25 cellular contexts compared by ENCODE assay signal in genomic region chr1:151893176-151893924, GRCh38. TPM values are rescaled to one million over a fixed set of nuclear protein-coding genes. Genes with fewer than 3 reads are reported as not detected.
DNase-seq lines count a peak whose midpoint lies in the region; ATAC-seq, FAIRE-seq and TF ChIP-seq lines count a peak whose summit lies in the region.
"Had no signal": no experiment of that assay in that cellular context is flagged by ENCODE, and none has a peak within 500 bp of the region (broad histone marks: within the 10 kb centered on the region; RNA-seq: fewer than 3 reads in every experiment).

No MANE protein-coding gene starts in this region.

- H2AFZ ChIP-seq in mammary epithelial cell (ENCODE audit: low read depth, low read length) = no peak overlapping the region
- no peak overlapping the region for H2AFZ ChIP-seq in endothelial cell of umbilical vein (ENCODE audit: low read depth, low read length)

- peaks cover 4% of the 10 kb centered on the region for H3K4me1 ChIP-seq in mammary epithelial cell (ENCODE audit: insufficient read depth, low read length)
- H3K4me1 ChIP-seq in endothelial cell of umbilical vein (ENCODE audit: control insufficient read depth, extremely low read depth, insufficient read depth, low read length) = peaks cover 8% of the 10 kb centered on the region
- H3K4me1 ChIP-seq: prostate gland, SJCRH30 had no signal

- H3K4me2 ChIP-seq in mammary epithelial cell (ENCODE audit: insufficient read depth, low read depth, low read length) (no peak overlapping the region), endothelial cell of umbilical vein (ENCODE audit: insufficient read depth, low read length) (no peak overlapping the region)
- H3K4me2 ChIP-seq: KMS-11 had no signal

- 92% methylated on average over 3 of the region's 9 CpGs for WGBS in mammary epithelial cell (ENCODE audit: low coverage, missing lambda C conversion rate)

- BruUV-seq in MCF 10A (replicated peaks; lab: Mats Ljungman, UMichigan) = no TSS peak
- BruUV-seq in mammary epithelial cell (replicated peaks; lab: Mats Ljungman, UMichigan) = no TSS peak
- BruUV-seq in endothelial cell of umbilical vein (replicated peaks; lab: Mats Ljungman, UMichigan) = no TSS peak
- BruUV-seq in Calu3 (replicated peaks; lab: Mats Ljungman, UMichigan) = no TSS peak

- CTCF ChIA-PET in MCF 10A (lab: Yijun Ruan, JAX) (interaction anchor here (0.7 kb wide), 1 partner anchor 237 kb away, joined by 3 read pairs; no protein-coding TSS in a partner anchor), mammary epithelial cell (lab: Charles Lee; ENCODE audit: low non-redundant PET) (interaction anchor here (0.7 kb wide), 1 partner anchor 462 kb away, joined by 3 read pairs; no protein-coding TSS in a partner anchor), T-cell (lab: Charles Lee) (interaction anchor here in 1 of 2 donors (0.6 kb wide), 1 partner anchor 130 kb away, joined by 3 read pairs; no protein-coding TSS in a partner anchor), endothelial cell of umbilical vein (lab: Charles Lee) (interaction anchor here (8.2 kb wide), 1 partner anchor 108 kb away, joined by 128 read pairs; no protein-coding TSS in a partner anchor), Calu3 (lab: Charles Lee) (interaction anchor here (0.6 kb wide), 1 partner anchor 9 kb away, joined by 3 read pairs; no protein-coding TSS in a partner anchor)

- H3K4me1 Mint-ChIP-seq in MCF 10A (ENCODE audit: insufficient read depth, unreplicated experiment) (peaks cover 7% of the 10 kb centered on the region), T-cell (peaks cover 67 to 78% (median 71%) of the 10 kb centered on the region in 3 donors), Calu3 (ENCODE audit: low read depth, unreplicated experiment) (peaks cover 11% of the 10 kb centered on the region)
- H3K4me1 Mint-ChIP-seq: WTC11 had no signal

- ATAC-seq in T-cell (replicated peaks in 1 of 4) = no peak
- no peak for ATAC-seq in GM18867 (IDR thresholded peaks at IDR 0.05; ENCODE audit: unreplicated experiment)
- ATAC-seq: stimulated activated effector memory CD8-positive, alpha-beta T cell treated with anti-CD3 and anti-CD28 coated beads, Interleukin-12 subunit alpha, Interleukin-12 subunit beta, amount 100 ng/mL, for 72 hours; WTC11 had no signal

- no peaks in the 10 kb centered on the region for H3K9me1 ChIP-seq in endothelial cell of umbilical vein (replicated peaks; ENCODE audit: control insufficient read depth, extremely low read depth, insufficient read depth, low read length)

- no peak for TF ChIP-seq POLR2A in endothelial cell of umbilical vein (IDR thresholded peaks at IDR 0.05; ENCODE audit: low read depth, low read length)

- H3K27me3 ChIP-seq in mammary epithelial cell (ENCODE audit: insufficient read depth, low read length) = no peaks in the 10 kb centered on the region
- no peaks in the 10 kb centered on the region for H3K27me3 ChIP-seq in endothelial cell of umbilical vein (ENCODE audit: control insufficient read depth in 2 of 2, insufficient read depth in 2 of 2, low read length in 2 of 2)
- H3K27me3 ChIP-seq: Peyer's patch, SJCRH30 had no signal

- H3K9me3 Mint-ChIP-seq in MCF 10A (ENCODE audit: unreplicated experiment) (no peaks in the 10 kb centered on the region), T-cell (no peaks in the 10 kb centered on the region), Calu3 (ENCODE audit: low read depth, unreplicated experiment) (no peaks in the 10 kb centered on the region)
- H3K9me3 Mint-ChIP-seq: stimulated activated effector memory CD8-positive, alpha-beta T cell treated with anti-CD3 and anti-CD28 coated beads, Interleukin-12 subunit alpha, Interleukin-12 subunit beta, amount 100 ng/mL, for 72 hours; WTC11 had no signal

- TF ChIP-seq CTCF in MCF 10A (IDR thresholded peaks at IDR 0.05; ENCODE audit: unreplicated experiment) (no peak), mammary epithelial cell (conservative IDR thresholded peaks at IDR 0.05 in 1 of 2, IDR thresholded peaks at IDR 0.05 in 1 of 2; ENCODE audit: extremely low read depth in 1 of 2, insufficient read depth in 1 of 2, low read depth in 1 of 2, low read length in 2 of 2) (no peak), endothelial cell of umbilical vein (IDR thresholded peaks at IDR 0.05; ENCODE audit: extremely low read depth in 1 of 2, insufficient read depth in 1 of 2, low read depth in 1 of 2, low read length in 2 of 2) (no peak), Calu3 (IDR thresholded peaks at IDR 0.05; ENCODE audit: unreplicated experiment) (no peak)

- POLR2A ChIA-PET in MCF 10A (lab: Yijun Ruan, JAX) (interaction anchor here (0.6 to 6.8 kb wide), 2 partner anchors 15 to 1251 kb away, joined by 3 to 74 read pairs; partner anchors contain the start of gene THEM4), T-cell (lab: Charles Lee) (no interaction called here), endothelial cell of umbilical vein (lab: Charles Lee) (no interaction called here)

- H3K27ac ChIP-seq in mammary epithelial cell (ENCODE audit: insufficient read depth, low read depth, low read length) = no peak overlapping the region
- H3K27ac ChIP-seq in endothelial cell of umbilical vein (ENCODE audit: insufficient read depth, low read depth, low read length) = no peak overlapping the region
- H3K27ac ChIP-seq: KMS-11, Peyer's patch, prostate gland, SJCRH30 had no signal

- no peak for FAIRE-seq in endothelial cell of umbilical vein (lab: Jason Lieb, UNC)
- FAIRE-seq: H1 had no signal

- H3K27ac Mint-ChIP-seq in MCF 10A (ENCODE audit: low read depth, unreplicated experiment) (peak overlapping the region; percentile 16), T-cell (peak overlapping the region; percentile 65 to 80), Calu3 (ENCODE audit: unreplicated experiment) (no peak overlapping the region)
- H3K27ac Mint-ChIP-seq: WTC11 had no signal

- H3K9ac ChIP-seq in mammary epithelial cell (ENCODE audit: insufficient read depth, low read length) = no peak overlapping the region
- H3K9ac ChIP-seq in endothelial cell of umbilical vein (replicated peaks; ENCODE audit: extremely low read depth, insufficient read depth, low read length) = no peak overlapping the region
- H3K9ac ChIP-seq: KMS-11 had no signal

- H3K36me3 Mint-ChIP-seq in MCF 10A (ENCODE audit: insufficient read depth, unreplicated experiment) (peaks cover 61% of the 10 kb centered on the region), T-cell (peaks cover 62% of the 10 kb centered on the region), Calu3 (ENCODE audit: insufficient read depth, unreplicated experiment) (peaks cover 10% of the 10 kb centered on the region)

- H3K27me3 Mint-ChIP-seq in MCF 10A (ENCODE audit: insufficient read depth, unreplicated experiment) (no peaks in the 10 kb centered on the region), T-cell (no peaks in the 10 kb centered on the region), Calu3 (ENCODE audit: unreplicated experiment) (no peaks in the 10 kb centered on the region)

- peaks cover 9% of the 10 kb centered on the region for H3K36me3 ChIP-seq in mammary epithelial cell (ENCODE audit: insufficient read depth, low read length)
- peaks cover 2 to 5% of the 10 kb centered on the region in 2 experiments for H3K36me3 ChIP-seq in endothelial cell of umbilical vein (ENCODE audit: control insufficient read depth in 2 of 2, extremely low read depth in 1 of 2, insufficient read depth in 2 of 2, low read length in 2 of 2)
- H3K36me3 ChIP-seq: prostate gland had no signal

- H3K4me3 Mint-ChIP-seq in MCF 10A (ENCODE audit: unreplicated experiment) (no peak overlapping the region), T-cell (no peak overlapping the region), Calu3 (ENCODE audit: low read depth, unreplicated experiment) (no peak overlapping the region)
- H3K4me3 Mint-ChIP-seq: stimulated activated effector memory CD8-positive, alpha-beta T cell treated with anti-CD3 and anti-CD28 coated beads, Interleukin-12 subunit alpha, Interleukin-12 subunit beta, amount 100 ng/mL, for 72 hours; WTC11 had no signal

- H4K20me1 ChIP-seq in mammary epithelial cell (ENCODE audit: insufficient read depth, low read length) = no peaks in the 10 kb centered on the region
- no peaks in the 10 kb centered on the region for H4K20me1 ChIP-seq in endothelial cell of umbilical vein (replicated peaks; ENCODE audit: control insufficient read depth, extremely low read depth, insufficient read depth, low read length)

- intact Hi-C loops in MCF 10A (cut with micrococcal nuclease) (no loop called here), mammary epithelial cell (cut with micrococcal nuclease) (no loop called here), endothelial cell of umbilical vein (cut with micrococcal nuclease) (no loop called here), Calu3 (cut with micrococcal nuclease; ENCODE audit: unreplicated experiment) (no loop called here)

- H3K79me2 ChIP-seq in mammary epithelial cell (ENCODE audit: insufficient read depth, low read length) (peaks cover 12% of the 10 kb centered on the region), endothelial cell of umbilical vein (ENCODE audit: control insufficient read depth, insufficient read depth, low read length) (peaks cover 3% of the 10 kb centered on the region)

- DNase-seq in MCF 10A (ENCODE audit: unreplicated experiment) (no peak), mammary epithelial cell (no peak), T-cell (no peak), endothelial cell of umbilical vein (ENCODE audit: low read depth, low spot score) (no peak), NOMO-1 treated with DMSO at 0.1 percent for 48 hours (lab: John Stamatoyannopoulos, UW; ENCODE audit: unreplicated experiment) (no peak), Calu3 (no peak)
- DNase-seq: activated effector memory CD4-positive, alpha-beta T cell treated with anti-CD3 and anti-CD28 coated beads, Interleukin-2, amount 50 U/mL, for 16 hours; DMS79 treated with DMSO at 0.1 percent for 48 hours; effector CD4-positive, alpha-beta T cell; head of caudate nucleus; NCI-H1092 treated with DMSO at 0.1 percent for 48 hours; NCI-H2029 treated with DMSO at 0.1 percent for 48 hours; Peyer's patch; SJCRH30 had no signal

- dilution Hi-C loops in mammary epithelial cell (cut with HindIII; ENCODE audit: low sequenced_read_pairs) = no loop called here
- dilution Hi-C loops in endothelial cell of umbilical vein (cut with MboI; ENCODE audit: extremely low pct_ligation_motif_present, low sequenced_read_pairs) = no loop called here

- in situ Hi-C loops in mammary epithelial cell (cut with MboI; ENCODE audit: low sequenced_read_pairs in 2 of 2) = no loop called here

- no peak overlapping the region for H3K4me3 ChIP-seq in mammary epithelial cell (replicated peaks in 1 of 3; ENCODE audit: insufficient read depth in 1 of 3, low read depth in 2 of 3, low read length in 3 of 3)
- no peak overlapping the region for H3K4me3 ChIP-seq in endothelial cell of umbilical vein (replicated peaks in 1 of 3; ENCODE audit: insufficient read depth in 1 of 3, low read depth in 1 of 3, low read length in 3 of 3)
- H3K4me3 ChIP-seq: Peyer's patch, prostate gland, SJCRH30 had no signal

- H3K9me3 ChIP-seq in mammary epithelial cell (replicated peaks; ENCODE audit: insufficient read depth, low read length) (no peaks in the 10 kb centered on the region), endothelial cell of umbilical vein (replicated peaks; ENCODE audit: control insufficient read depth, insufficient read depth, low read length) (no peaks in the 10 kb centered on the region)
- H3K9me3 ChIP-seq: Peyer's patch, prostate gland, SJCRH30 had no signal

RNA-seq across cellular contexts. Expression of gene THEM4, which starts 16.0 kb away (rescaled TPM):
- total RNA-seq in MCF 10A (2022) (27.5 and 29.1 TPM in 2 replicates), mammary epithelial cell (10 to 100 TPM; 15.3 to 18.8 TPM), T-cell (100 to 1,000 TPM in 2 of 5 donors, 10 to 100 TPM in 3; 48.2 to 119 (median 97.6) TPM), endothelial cell of umbilical vein (22.1 and 24.9 TPM in 2 replicates), Calu3 (2022) (17.2 and 18.6 TPM in 2 replicates)
- polyA plus RNA-seq in mammary epithelial cell (16.2 TPM), endothelial cell of umbilical vein (19.2 and 22.3 TPM in 2 replicates)
- polyA minus RNA-seq in mammary epithelial cell (10.7 TPM), endothelial cell of umbilical vein (29.5 and 36.2 TPM in 2 replicates)
- polyA plus RNA-seq in endothelial cell of umbilical vein (2011; cell fraction: cytosol; rRNA removed) = 25.6 and 27.1 TPM in 2 replicates
- 28.1 and 38.8 TPM in 2 replicates for polyA plus RNA-seq in endothelial cell of umbilical vein (2011; cell fraction: nucleus; rRNA removed)
- 14.7 and 22.7 TPM in 2 replicates for polyA plus RNA-seq in endothelial cell of umbilical vein (2012)
- 8.9 TPM for polyA minus RNA-seq in endothelial cell of umbilical vein (2011; cell fraction: cytosol; rRNA and poly(A)+ RNA removed)
- polyA minus RNA-seq in endothelial cell of umbilical vein (2011; cell fraction: nucleus; rRNA and poly(A)+ RNA removed) = 14.1 and 26.0 TPM in 2 replicates

RNA-seq across cellular contexts. Expression of gene THEM5, which starts 39.8 kb away (rescaled TPM):
- total RNA-seq in MCF 10A (2022) (not detected in 2 replicates), mammary epithelial cell (not detected), T-cell (not detected), endothelial cell of umbilical vein (not detected in 2 replicates), Calu3 (2022) (not detected in 2 replicates)
- polyA plus RNA-seq in mammary epithelial cell (not detected), endothelial cell of umbilical vein (not detected in 2 replicates)
- polyA minus RNA-seq in mammary epithelial cell (not detected), endothelial cell of umbilical vein (not detected in 2 replicates)
- not detected in 2 replicates for polyA plus RNA-seq in endothelial cell of umbilical vein (2011; cell fraction: cytosol; rRNA removed)
- not detected in 2 replicates for polyA plus RNA-seq in endothelial cell of umbilical vein (2011; cell fraction: nucleus; rRNA removed)
- polyA plus RNA-seq in endothelial cell of umbilical vein (2012) = 0.37 TPM in 1 of 2 replicates, not detected in the other
- 3.1 TPM for polyA minus RNA-seq in endothelial cell of umbilical vein (2011; cell fraction: cytosol; rRNA and poly(A)+ RNA removed)
- polyA minus RNA-seq in endothelial cell of umbilical vein (2011; cell fraction: nucleus; rRNA and poly(A)+ RNA removed) = not detected in 2 replicates
- total RNA-seq: activated CD8-positive, alpha-beta memory T cell treated with anti-CD3 and anti-CD28 coated beads for 36 hours; fibroblast of lung; H1; HT-29; Peyer's patch; prostate gland; temporal lobe; WTC11 had no signal
- polyA plus RNA-seq: fibroblast of lung, H1, liver had no signal

RNA-seq across cellular contexts. Expression of gene C2CD4D, which starts 53.7 kb away (rescaled TPM):
- not detected in 2 replicates for total RNA-seq in MCF 10A (2022)
- total RNA-seq in mammary epithelial cell = under 1 TPM; 0.17 to 0.33 TPM
- 0.19 TPM for polyA plus RNA-seq in mammary epithelial cell
- not detected for polyA minus RNA-seq in mammary epithelial cell
- 1 to 10 TPM in 2 of 5 donors, under 1 TPM in 3; 0.26 to 1.1 (median 0.85) TPM for total RNA-seq in T-cell
- total RNA-seq in endothelial cell of umbilical vein = 0.18 TPM in 1 of 2 replicates, not detected in the other
- polyA plus RNA-seq in endothelial cell of umbilical vein = 0.05 TPM in 1 of 2 replicates, not detected in the other
- polyA plus RNA-seq in endothelial cell of umbilical vein (2011; cell fraction: cytosol; rRNA removed) = not detected in 2 replicates
- polyA plus RNA-seq in endothelial cell of umbilical vein (2011; cell fraction: nucleus; rRNA removed) = not detected in 2 replicates
- 0.19 and 0.26 TPM in 2 replicates for polyA plus RNA-seq in endothelial cell of umbilical vein (2012)
- not detected in 2 replicates for polyA minus RNA-seq in endothelial cell of umbilical vein
- polyA minus RNA-seq in endothelial cell of umbilical vein (2011; cell fraction: cytosol; rRNA and poly(A)+ RNA removed) = not detected
- not detected in 2 replicates for polyA minus RNA-seq in endothelial cell of umbilical vein (2011; cell fraction: nucleus; rRNA and poly(A)+ RNA removed)
- 1.7 and 2.5 TPM in 2 replicates for total RNA-seq in Calu3 (2022)
- total RNA-seq: fibroblast of lung, liver, SJCRH30, temporal lobe had no signal
- polyA plus RNA-seq: fibroblast of lung had no signal
